ENCODE assay signal across 24 cellular contexts in the genomic region with DNA sequence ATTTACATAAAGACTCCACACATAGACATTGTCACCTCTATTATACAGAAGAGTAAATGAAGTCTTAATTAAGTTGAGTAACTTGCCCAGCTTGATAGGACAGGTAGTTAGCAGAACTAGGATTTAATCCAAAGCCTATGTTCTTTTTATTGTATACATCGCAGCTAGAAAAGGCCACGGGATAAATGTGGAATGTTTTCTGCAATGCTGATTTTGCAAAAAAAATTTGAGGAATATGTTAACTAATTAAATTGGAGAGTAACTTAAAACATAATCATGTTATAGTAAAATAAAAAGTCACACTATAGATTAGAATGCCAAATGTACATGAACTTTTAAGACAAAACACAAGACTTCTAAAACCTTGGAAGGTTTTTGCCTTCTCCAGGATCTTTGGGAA. TPM values are rescaled to one million over a fixed set of nuclear protein-coding genes. Genes with fewer than 3 reads are reported as not detected.
"Had no signal": no experiment of that assay in that cellular context is flagged by ENCODE, and none has a peak within 500 bp of the region (broad histone marks: within the 10 kb centered on the region; RNA-seq: fewer than 3 reads in every experiment).

No MANE protein-coding gene starts in this region.

- H3K27ac ChIP-seq: KMS-11, SJSA1 had no signal

- H3K4me1 ChIP-seq: SJSA1 had no signal

- DNase-seq: Kasumi-1, MM.1S, NCI-H1092 treated with DMSO at 0.1 percent for 48 hours, NCI-H1436, NCI-H187, NCI-H2029, NCI-H2081 treated with DMSO at 0.1 percent for 48 hours, NCI-H2171, NCI-H226, NCI-H446, NCI-H510A, NCI-H524 treated with DMSO at 0.1 percent for 48 hours, NCI-H69, NCI-H774, Right ventricle myocardium superior, RPMI8226, SIG-M5, SK-N-SH, SW 1271 had no signal

- H3K4me3 Mint-ChIP-seq: IgD-negative memory B cell had no signal

- H3K27me3 ChIP-seq: SJSA1 had no signal

- H3K27me3 Mint-ChIP-seq: IgD-negative memory B cell had no signal

- ATAC-seq: K562 had no signal

- H3K9me3 Mint-ChIP-seq: IgD-negative memory B cell had no signal

- FAIRE-seq: K562, RCC 7860 had no signal

- H3K9me3 ChIP-seq: SJSA1 had no signal

- H3K9ac ChIP-seq: KMS-11, SK-N-SH had no signal

- H3K4me3 ChIP-seq: K562, SJSA1 had no signal

- H3K4me2 ChIP-seq: KMS-11, SK-N-SH had no signal

RNA-seq across cellular contexts. Expression of gene ANKDD1B, which starts 58.5 kb away (rescaled TPM):
- total RNA-seq: Right ventricle myocardium superior had no signal
